Comparison of ENCODE assay signal across 1 cellular context in genomic region chr22:20316217-20316843, GRCh38.
TF ChIP-seq lines count a peak whose summit lies in the region.

No MANE protein-coding gene starts in this region.

TF ChIP-seq in HEK293, 187 proteins besides CTCF, POLR2A, EP300 and RAD21 (continued from another document):
- no peak for TF ChIP-seq ZNF280D (tag by site-specific recombination; IDR thresholded peaks at IDR 0.05)
- no peak for TF ChIP-seq ZNF585B (tag by site-specific recombination; IDR thresholded peaks at IDR 0.05)
- no peak for TF ChIP-seq ZNF391 (tag by site-specific recombination; IDR thresholded peaks at IDR 0.05; ENCODE audit: borderline replicate concordance, low read depth)
- TF ChIP-seq ZNF37A (tag by site-specific recombination; IDR thresholded peaks at IDR 0.05), result no peak
- no peak for TF ChIP-seq ZNF366 (tag by site-specific recombination; conservative IDR thresholded peaks at IDR 0.05)
